Comparison of ENCODE assay signal across 1 cellular context in the genomic region with DNA sequence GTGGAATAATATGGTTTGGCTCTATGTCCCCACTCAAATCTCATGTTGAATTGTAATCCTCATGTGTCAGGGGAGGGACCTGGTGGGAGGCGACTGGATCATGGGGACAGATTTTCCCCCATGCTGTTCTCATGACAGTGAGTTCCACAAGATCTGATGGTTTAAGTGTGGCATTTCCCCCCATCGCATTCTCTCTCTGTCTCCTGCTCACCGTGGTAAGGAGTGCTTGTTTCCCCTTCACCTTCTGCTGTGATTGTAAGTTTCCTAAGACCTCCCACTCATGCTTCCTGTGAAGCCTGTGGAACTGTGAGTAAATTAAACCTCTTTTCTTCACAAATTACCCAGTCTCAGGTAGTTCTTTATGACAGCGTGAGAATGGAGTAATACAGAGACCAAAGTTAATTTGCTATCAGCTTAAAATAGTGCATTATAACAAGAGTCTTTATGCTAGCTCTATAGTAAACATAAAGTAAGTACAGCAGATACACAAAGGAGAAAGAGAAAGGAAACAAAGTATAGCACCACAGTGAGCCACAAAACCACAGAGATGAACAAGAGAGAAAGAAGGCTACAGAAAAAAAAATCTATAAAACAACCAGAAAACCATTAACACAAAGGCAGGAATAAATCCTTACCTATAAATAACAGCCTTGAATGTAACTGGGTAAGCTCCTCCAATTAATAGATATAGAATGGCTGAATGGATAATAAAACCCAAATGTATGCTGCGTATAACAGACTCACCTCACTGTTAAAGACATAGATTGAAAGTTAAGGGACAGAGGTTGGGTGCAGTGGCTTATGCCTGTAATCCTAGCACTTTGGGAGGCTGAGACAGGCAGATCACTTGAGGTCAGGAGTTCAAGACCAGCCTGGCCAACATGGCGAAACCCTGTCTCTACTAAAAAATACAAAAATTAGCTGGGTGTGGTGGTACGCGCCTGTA.
TF ChIP-seq lines count a peak whose summit lies in the region.

No MANE protein-coding gene starts in this region.

TF ChIP-seq in GM12878, 131 proteins besides CTCF, POLR2A, EP300 and RAD21:
- TF ChIP-seq SIN3A (IDR thresholded peaks at IDR 0.05; ENCODE audit: low read depth, low read length) (no peak), MTA2 (IDR thresholded peaks at IDR 0.05; ENCODE audit: low read depth) (peak; percentile 20; the same call in 1 of the 2 replicates), RUNX3 (IDR thresholded peaks at IDR 0.05; ENCODE audit: low read length) (peak; percentile 84), TBL1XR1 (IDR thresholded peaks at IDR 0.05; ENCODE audit: low read depth, low read length) (no peak), ATF7 (IDR thresholded peaks at IDR 0.05; ENCODE audit: low read depth) (peak; percentile 22; the same call in 1 of the 2 replicates), NR2C1 (IDR thresholded peaks at IDR 0.05) (no peak), ZNF384 (IDR thresholded peaks at IDR 0.05; ENCODE audit: borderline replicate concordance, low read depth, low read length) (peak; percentile 35; the same call in 1 of the 2 replicates)
- TF ChIP-seq, protein P1, sequence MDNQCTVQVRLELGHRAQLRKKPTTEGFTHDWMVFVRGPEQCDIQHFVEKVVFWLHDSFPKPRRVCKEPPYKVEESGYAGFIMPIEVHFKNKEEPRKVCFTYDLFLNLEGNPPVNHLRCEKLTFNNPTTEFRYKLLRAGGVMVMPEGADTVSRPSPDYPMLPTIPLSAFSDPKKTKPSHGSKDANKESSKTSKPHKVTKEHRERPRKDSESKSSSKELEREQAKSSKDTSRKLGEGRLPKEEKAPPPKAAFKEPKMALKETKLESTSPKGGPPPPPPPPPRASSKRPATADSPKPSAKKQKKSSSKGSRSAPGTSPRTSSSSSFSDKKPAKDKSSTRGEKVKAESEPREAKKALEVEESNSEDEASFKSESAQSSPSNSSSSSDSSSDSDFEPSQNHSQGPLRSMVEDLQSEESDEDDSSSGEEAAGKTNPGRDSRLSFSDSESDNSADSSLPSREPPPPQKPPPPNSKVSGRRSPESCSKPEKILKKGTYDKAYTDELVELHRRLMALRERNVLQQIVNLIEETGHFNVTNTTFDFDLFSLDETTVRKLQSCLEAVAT (IDR thresholded peaks at IDR 0.05) = peak; percentile 57; the same call in 1 of the 2 replicates
TF ChIP-seq in GM12878: peak in this region for 5.
